27 cellular contexts compared by ENCODE assay signal in the genomic region with DNA sequence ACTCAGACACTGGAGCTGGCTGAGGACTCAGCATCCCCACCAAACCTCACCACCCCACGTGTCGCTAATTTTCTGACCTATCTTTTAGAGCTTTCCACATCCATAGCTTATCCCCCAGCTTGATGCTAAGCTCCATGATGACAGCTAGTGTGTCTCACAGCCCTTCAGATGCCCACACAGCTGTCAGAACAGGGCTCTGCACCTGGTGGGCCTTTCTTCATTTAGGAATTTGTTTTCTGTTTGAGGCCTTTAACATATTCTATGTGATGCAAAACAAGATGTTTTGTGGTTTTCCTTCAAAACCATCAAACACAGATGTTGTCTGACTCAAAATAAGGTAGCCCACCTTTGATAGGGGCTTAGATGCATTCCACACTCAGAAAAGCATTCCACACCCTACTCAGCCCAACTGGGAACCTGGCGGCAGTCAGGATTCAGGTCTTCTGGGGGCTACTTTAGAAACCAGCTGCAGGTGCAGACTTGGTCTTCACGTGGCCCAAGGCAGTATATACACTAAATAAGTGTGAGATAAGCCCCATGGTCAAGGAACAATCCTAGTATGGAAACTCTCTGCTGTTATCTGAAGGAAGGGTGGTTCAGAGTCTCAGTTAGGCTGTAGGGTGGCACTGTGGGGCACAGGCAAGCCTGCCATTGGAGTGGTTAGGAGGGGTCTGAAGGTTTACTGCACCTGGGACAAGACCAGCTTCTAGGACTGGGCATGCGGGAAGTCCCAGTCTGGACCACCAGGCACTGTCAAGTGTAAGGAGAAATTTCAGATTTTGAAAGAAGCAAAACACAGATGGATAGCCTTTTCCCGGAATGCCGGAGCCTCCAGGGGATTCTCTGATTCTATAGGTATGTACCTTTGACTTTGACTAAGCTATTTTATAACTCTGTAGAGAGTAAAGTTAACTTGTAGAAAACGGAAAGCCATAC. TPM values are rescaled to one million over a fixed set of nuclear protein-coding genes. Genes with fewer than 3 reads are reported as not detected.
DNase-seq lines count a peak whose midpoint lies in the region; ATAC-seq and TF ChIP-seq lines count a peak whose summit lies in the region.
"Had no signal": no experiment of that assay in that cellular context is flagged by ENCODE, and none has a peak within 500 bp of the region (broad histone marks: within the 10 kb centered on the region; RNA-seq: fewer than 3 reads in every experiment).

No MANE protein-coding gene starts in this region.

- no peaks in the 10 kb centered on the region for H3K79me1 ChIP-seq in H9 (ENCODE audit: insufficient read depth, low read depth, low read length, poor library complexity, severe bottlenecking)

- H3K4me1 ChIP-seq in H9 (ENCODE audit: insufficient read depth, low read length) = peaks cover 13% of the 10 kb centered on the region; the same call in 1 of the 2 replicates
- peaks cover 0 to 5% of the 10 kb centered on the region in 2 donors for H3K4me1 ChIP-seq in naive thymus-derived CD4-positive, alpha-beta T cell (ENCODE audit: control insufficient read depth in 2 of 2, insufficient read depth in 2 of 2, low read length in 2 of 2)
- H3K4me1 ChIP-seq: tibial artery had no signal

- H3K9me3 ChIP-seq in CD4-positive, alpha-beta T cell (ENCODE audit: control insufficient read depth, low read length) = no peaks in the 10 kb centered on the region
- H3K9me3 ChIP-seq in H9 (ENCODE audit: control insufficient read depth, low read depth, low read length) = peaks cover 5% of the 10 kb centered on the region
- no peaks in the 10 kb centered on the region for H3K9me3 ChIP-seq in naive thymus-derived CD4-positive, alpha-beta T cell (ENCODE audit: control insufficient read depth in 2 of 3, low read length in 3 of 3)
- H3K9me3 ChIP-seq: stomach, tibial artery had no signal

- no peak overlapping the region for H3K4me2 ChIP-seq in H9 (ENCODE audit: insufficient read depth, insufficient read length, low read length)

- H3K4me1 Mint-ChIP-seq in CD4-positive, alpha-beta T cell (ENCODE audit: low read depth) = peaks cover 39% of the 10 kb centered on the region
- H3K4me1 Mint-ChIP-seq in H9 = peaks cover 57 to 60% of the 10 kb centered on the region in 2 experiments
- peaks cover 7 to 45% (median 37%) of the 10 kb centered on the region in 7 donors for H3K4me1 Mint-ChIP-seq in naive thymus-derived CD4-positive, alpha-beta T cell

- H3K56ac ChIP-seq in H9 (ENCODE audit: insufficient read length, low read depth, low read length) = no peak overlapping the region

- no peak overlapping the region for H4K91ac ChIP-seq in H9 (ENCODE audit: insufficient read length, low read depth, low read length)

- peak; percentile 36; the same call in 1 of the 2 replicates for TF ChIP-seq POLR2A in Raji (IDR thresholded peaks at IDR 0.05; ENCODE audit: insufficient read depth, low read depth, low read length)

- no peak overlapping the region for H3T11ph ChIP-seq in H9 (ENCODE audit: low read length)

- H2BK15ac ChIP-seq in H9 (ENCODE audit: low read depth, low read length) = no peak overlapping the region

- peak overlapping the region; percentile 60 for H3K18ac ChIP-seq in H9 (ENCODE audit: insufficient read length, low read depth, low read length)

- no peaks in the 10 kb centered on the region for H3K9me3 Mint-ChIP-seq in CD4-positive, alpha-beta T cell
- H3K9me3 Mint-ChIP-seq in H9 = peaks cover 24 to 26% of the 10 kb centered on the region in 2 experiments
- H3K9me3 Mint-ChIP-seq in naive thymus-derived CD4-positive, alpha-beta T cell = peaks cover 0 to 2% (median 0%) of the 10 kb centered on the region in 11 donors
- H3K9me3 Mint-ChIP-seq: activated CD4-positive, alpha-beta T cell treated with anti-CD3 and anti-CD28 coated beads, Interleukin-2, amount 10 ng/mL, durations not matched to agents 24 days and 14 days; activated naive CD8-positive, alpha-beta T cell treated with anti-CD3 and anti-CD28 coated beads, Interleukin-2, amount 50 U/mL, for 24 hours; central memory CD8-positive, alpha-beta T cell; T-helper 2 cell treated with Interferon-gamma antibody and Interleukin-4, amounts not matched to agents 5 μg/mL and 100 μg/mL, for 36 hours had no signal

- no peak for DNase-seq in CD4-positive, alpha-beta T cell
- no peak for DNase-seq in H9
- peak; percentile 77 for DNase-seq in mesenteric fat pad (ENCODE audit: low spot score)
- DNase-seq in SIG-M5 treated with dmso at 0.1 percent for 504 hours (lab: John Stamatoyannopoulos, UW; ENCODE audit: unreplicated experiment) = no peak
- DNase-seq in naive thymus-derived CD4-positive, alpha-beta T cell = no peak
- DNase-seq in COLO668 (lab: John Stamatoyannopoulos, UW; ENCODE audit: unreplicated experiment) = no peak
- DNase-seq: activated CD4-positive, alpha-beta T cell treated with anti-CD3 and anti-CD28 coated beads, Interleukin-2, amount 10 ng/mL, durations not matched to agents 24 days and 14 days; activated naive CD8-positive, alpha-beta T cell treated with anti-CD3 and anti-CD28 coated beads, Interleukin-2, amount 50 U/mL, for 24 hours; activated T-cell treated with anti-CD3 and anti-CD28 coated beads, Interleukin-2, amount 50 U/mL, for 48 hours; dermis blood vessel endothelial cell; DMS79 treated with DMSO at 0.1 percent for 48 hours; hypothalamus; islet precursor cell; left ventricle myocardium superior; NCI-H1417; NCI-H2081; NCI-H2227 treated with DMSO at 0.1 percent for 48 hours; nucleus accumbens; stomach; tibial artery had no signal

- H2AFZ ChIP-seq in H9 (ENCODE audit: low read length) = no peak overlapping the region

- no peak overlapping the region for H3K4ac ChIP-seq in H9 (ENCODE audit: low read depth, low read length)

- H3K23me2 ChIP-seq in H9 (ENCODE audit: insufficient read length, low read depth, low read length, poor library complexity, severe bottlenecking) = no peaks in the 10 kb centered on the region

- POLR2A ChIA-PET in CD4-positive, alpha-beta T cell (lab: Charles Lee) = no interaction called here
- POLR2A ChIA-PET in naive thymus-derived CD4-positive, alpha-beta T cell (lab: Charles Lee) = interaction anchor here (0.7 kb wide), 1 partner anchor 8 kb away, joined by 3 read pairs; no protein-coding TSS in a partner anchor

- no CpG with 5 or more reads among the region's 8 CpGs for WGBS in H9 (ENCODE audit: extremely low coverage, insufficient read length, low lambda C conversion rate)

- no peak overlapping the region for H3K27ac ChIP-seq in CD4-positive, alpha-beta T cell (ENCODE audit: low read depth, low read length)
- H3K27ac ChIP-seq in H9 (ENCODE audit: insufficient read length, low read depth, low read length) = peak overlapping the region; percentile 72
- no peak overlapping the region for H3K27ac ChIP-seq in naive thymus-derived CD4-positive, alpha-beta T cell (ENCODE audit: low read depth, low read length)
- H3K27ac ChIP-seq: skin epidermis, stomach, tibial artery, VCaP had no signal

- no peaks in the 10 kb centered on the region for H3K36me3 Mint-ChIP-seq in CD4-positive, alpha-beta T cell (ENCODE audit: low read depth)
- H3K36me3 Mint-ChIP-seq in H9 (ENCODE audit: insufficient read depth in 1 of 3, low read depth in 3 of 3) = peaks cover 23 to 32% (median 24%) of the 10 kb centered on the region in 3 experiments
- peaks cover 0 to 9% (median 0%) of the 10 kb centered on the region in 5 donors for H3K36me3 Mint-ChIP-seq in naive thymus-derived CD4-positive, alpha-beta T cell

- H2BK5ac ChIP-seq in H9 (ENCODE audit: insufficient read length, low read length) = no peak overlapping the region

- H2AK5ac ChIP-seq in H9 (ENCODE audit: insufficient read length, low read length) = no peak overlapping the region

- H2BK20ac ChIP-seq in H9 (ENCODE audit: low read depth, low read length, poor library complexity, severe bottlenecking) = no peak overlapping the region

- CTCF ChIA-PET in CD4-positive, alpha-beta T cell (lab: Charles Lee) = interaction anchor here (1.6 to 2.2 kb wide), 3 partner anchors 12 to 57 kb away, joined by 4 to 14 read pairs (median 5); no protein-coding TSS in a partner anchor
- CTCF ChIA-PET in naive thymus-derived CD4-positive, alpha-beta T cell (lab: Charles Lee) = interaction anchor here (1.1 kb wide), 1 partner anchor 57 kb away, joined by 3 read pairs; no protein-coding TSS in a partner anchor

- no peaks in the 10 kb centered on the region for H3K27me3 ChIP-seq in CD4-positive, alpha-beta T cell (ENCODE audit: control insufficient read depth, insufficient read depth, low read length)
- no peaks in the 10 kb centered on the region for H3K27me3 ChIP-seq in H9 (ENCODE audit: insufficient read depth, low read length)
- H3K27me3 ChIP-seq in naive thymus-derived CD4-positive, alpha-beta T cell (ENCODE audit: control insufficient read depth in 2 of 2, insufficient read depth in 2 of 2, low read length in 2 of 2) = no peaks in the 10 kb centered on the region
- H3K27me3 ChIP-seq: stomach had no signal

- H2BK12ac ChIP-seq in H9 (ENCODE audit: insufficient read length, low read depth, low read length) = no peak overlapping the region

- no peak overlapping the region for H2BK120ac ChIP-seq in H9 (ENCODE audit: low read depth, low read length, poor library complexity, severe bottlenecking)

- intact Hi-C loops in CD4-positive, alpha-beta T cell (cut with DNase I, micrococcal nuclease) = no loop called here
- intact Hi-C loops in naive thymus-derived CD4-positive, alpha-beta T cell (cut with micrococcal nuclease) = no loop called here

- no peak overlapping the region for H3K4me3 ChIP-seq in naive thymus-derived CD4-positive, alpha-beta T cell (ENCODE audit: low read length)
- H3K4me3 ChIP-seq: skin epidermis, stomach, tibial artery had no signal

- H4K20me1 ChIP-seq in H9 (ENCODE audit: control insufficient read depth, insufficient read depth, insufficient read length) = no peaks in the 10 kb centered on the region

- no peaks in the 10 kb centered on the region for H3K79me2 ChIP-seq in H9 (ENCODE audit: insufficient read depth, low read length)

- peak overlapping the region; percentile 33 for H3K27ac Mint-ChIP-seq in CD4-positive, alpha-beta T cell
- peak overlapping the region; percentile 39 to 95 (median 86) for H3K27ac Mint-ChIP-seq in H9
- peak overlapping the region in 2 of 9 donors; percentile 76 to 85 for H3K27ac Mint-ChIP-seq in naive thymus-derived CD4-positive, alpha-beta T cell
- H3K27ac Mint-ChIP-seq: activated CD4-positive, alpha-beta T cell treated with anti-CD3 and anti-CD28 coated beads, Interleukin-2, amount 10 ng/mL, durations not matched to agents 24 days and 14 days; activated naive CD8-positive, alpha-beta T cell treated with anti-CD3 and anti-CD28 coated beads, Interleukin-2, amount 50 U/mL, for 24 hours; T-helper 2 cell treated with Interferon-gamma antibody and Interleukin-4, amounts not matched to agents 5 μg/mL and 100 μg/mL, for 36 hours had no signal

- no peaks in the 10 kb centered on the region for H3K36me3 ChIP-seq in naive thymus-derived CD4-positive, alpha-beta T cell (ENCODE audit: control insufficient read depth in 2 of 3, insufficient read depth in 3 of 3, low read length in 3 of 3)
- H3K36me3 ChIP-seq: tibial artery had no signal

- no peak for TF ChIP-seq CTCF in CD4-positive, alpha-beta T cell (IDR thresholded peaks at IDR 0.05)
- no peak for TF ChIP-seq CTCF in H9 (conservative IDR thresholded peaks at IDR 0.05)

- H3K9ac ChIP-seq in H9 (ENCODE audit: extremely low read depth, insufficient read length, low read length) = no peak overlapping the region

- H4K5ac ChIP-seq in H9 (ENCODE audit: insufficient read length, low read depth, low read length) = no peak overlapping the region

- H3K14ac ChIP-seq in H9 (ENCODE audit: insufficient read depth, low read length) = no peak overlapping the region

- H3K27me3 Mint-ChIP-seq in CD4-positive, alpha-beta T cell = no peaks in the 10 kb centered on the region
- H3K27me3 Mint-ChIP-seq in H9 (ENCODE audit: low read depth) = no peaks in the 10 kb centered on the region; the same call in 1 of the 2 replicates
- H3K27me3 Mint-ChIP-seq in naive thymus-derived CD4-positive, alpha-beta T cell = peaks cover 0 to 37% (median 3%) of the 10 kb centered on the region in 5 donors

- H4K8ac ChIP-seq in H9 (replicated peaks; ENCODE audit: insufficient read length, low read depth, low read length) = no peak overlapping the region

- peak; percentile 39 for ATAC-seq in CD4-positive, alpha-beta T cell (ENCODE audit: poor library complexity)
- ATAC-seq in GM19395 (IDR thresholded peaks at IDR 0.05; ENCODE audit: unreplicated experiment) = no peak
- ATAC-seq in naive thymus-derived CD4-positive, alpha-beta T cell = no peak
- ATAC-seq: activated naive CD8-positive, alpha-beta T cell treated with anti-CD3 and anti-CD28 coated beads, Interleukin-2, amount 50 U/mL, for 24 hours; left ventricle myocardium superior had no signal

- no peak overlapping the region for H3K23ac ChIP-seq in H9 (ENCODE audit: insufficient read length, low read depth, low read length)

- H3K4me3 Mint-ChIP-seq in CD4-positive, alpha-beta T cell = no peak overlapping the region
- H3K4me3 Mint-ChIP-seq in H9 = peak overlapping the region in 1 of 2 experiments; percentile 16; a peak in 2 of 5 replicates
- no peak overlapping the region for H3K4me3 Mint-ChIP-seq in naive thymus-derived CD4-positive, alpha-beta T cell
- H3K4me3 Mint-ChIP-seq: activated CD4-positive, alpha-beta T cell treated with anti-CD3 and anti-CD28 coated beads, Interleukin-2, amount 10 ng/mL, durations not matched to agents 24 days and 14 days; activated naive CD8-positive, alpha-beta T cell treated with anti-CD3 and anti-CD28 coated beads, Interleukin-2, amount 50 U/mL, for 24 hours; central memory CD8-positive, alpha-beta T cell; T-helper 2 cell treated with Interferon-gamma antibody and Interleukin-4, amounts not matched to agents 5 μg/mL and 100 μg/mL, for 36 hours had no signal

RNA-seq across cellular contexts. Expression of a gene that starts 20.1 kb away (rescaled TPM):
- under 1 TPM; 0.59 to 0.91 TPM for total RNA-seq in CD4-positive, alpha-beta T cell
- total RNA-seq in H9 (2021) (2.6 and 3.4 TPM in 2 replicates), mesenteric fat pad (2.1 TPM)
- under 1 TPM in 4 of 5 experiments, not detected in 1; 0.10 to 0.35 (median 0.22) TPM for total RNA-seq in naive thymus-derived CD4-positive, alpha-beta T cell
- under 1 TPM in 1 of 2 donors, not detected in 1; 0.48 TPM for polyA plus RNA-seq in naive thymus-derived CD4-positive, alpha-beta T cell
- total RNA-seq: activated CD4-positive, alpha-beta T cell treated with anti-CD3 and anti-CD28 coated beads, Interleukin-2, amount 10 ng/mL, durations not matched to agents 24 days and 14 days had no signal

RNA-seq across cellular contexts. Expression of a gene that starts 48.2 kb away (rescaled TPM):
- total RNA-seq in CD4-positive, alpha-beta T cell = not detected
- total RNA-seq in H9 (2021) = not detected in 2 replicates
- not detected for total RNA-seq in mesenteric fat pad
- total RNA-seq in naive thymus-derived CD4-positive, alpha-beta T cell = not detected
- not detected for polyA plus RNA-seq in naive thymus-derived CD4-positive, alpha-beta T cell
- total RNA-seq: A673; activated CD4-positive, alpha-beta T cell treated with anti-CD3 and anti-CD28 coated beads, Interleukin-2, amount 10 ng/mL, durations not matched to agents 24 days and 14 days; dermis blood vessel endothelial cell; left ventricle myocardium superior; stomach had no signal
- polyA plus RNA-seq: stomach had no signal
